ENCODE assay signal across 21 cellular contexts in genomic region chr11:742156-742546, GRCh38. TPM values are rescaled to one million over a fixed set of nuclear protein-coding genes. Genes with fewer than 3 reads are reported as not detected.
DNase-seq lines count a peak whose midpoint lies in the region; ATAC-seq and TF ChIP-seq lines count a peak whose summit lies in the region.
"Had no signal": no experiment of that assay in that cellular context is flagged by ENCODE, and none has a peak within 500 bp of the region (broad histone marks: within the 10 kb centered on the region; RNA-seq: fewer than 3 reads in every experiment).

No MANE protein-coding gene starts in this region.

- H3K27me3 ChIP-seq in HCT116 (ENCODE audit: insufficient read depth, low read length) (no peaks in the 10 kb centered on the region), endodermal cell (ENCODE audit: control insufficient read depth, insufficient read depth, low read length, poor library complexity, severe bottlenecking) (no peaks in the 10 kb centered on the region), osteoblast (ENCODE audit: insufficient read depth, low read length) (peaks cover 10% of the 10 kb centered on the region)
- H3K27me3 ChIP-seq: BE2C had no signal

- H3K27me3 Mint-ChIP-seq in endodermal cell (ENCODE audit: insufficient read depth): peaks cover 6% of the 10 kb centered on the region

- no peak overlapping the region for H3K4me3 Mint-ChIP-seq in endodermal cell
- H3K4me3 Mint-ChIP-seq: CD4-positive, CD25-positive, alpha-beta regulatory T cell; CD8-positive, alpha-beta memory T cell had no signal

- H3K9ac ChIP-seq in HCT116 (ENCODE audit: low read length) (no peak overlapping the region), endodermal cell (ENCODE audit: extremely low read depth, low read length, poor library complexity, severe bottlenecking) (no peak overlapping the region)
- H3K9ac ChIP-seq: GM23248 had no signal

- no peak overlapping the region for H3K4me3 ChIP-seq in HCT116 (replicated peaks in 1 of 2; ENCODE audit: low read depth in 1 of 2, low read length in 2 of 2)
- no peak overlapping the region for H3K4me3 ChIP-seq in endodermal cell (ENCODE audit: low read length)
- H3K4me3 ChIP-seq in osteoblast (ENCODE audit: insufficient read depth, low read length): no peak overlapping the region
- H3K4me3 ChIP-seq: GM23248 had no signal

- H3K9me3 ChIP-seq in HCT116 (ENCODE audit: control insufficient read depth in 1 of 2, insufficient read depth in 1 of 2, low read depth in 1 of 2, low read length in 2 of 2): no peaks in the 10 kb centered on the region
- peaks cover 5% of the 10 kb centered on the region for H3K9me3 ChIP-seq in endodermal cell (ENCODE audit: control insufficient read depth, low read length)
- no peaks in the 10 kb centered on the region for H3K9me3 ChIP-seq in osteoblast (ENCODE audit: low read depth, low read length)
- H3K9me3 ChIP-seq: BE2C had no signal

- RAD21 ChIA-PET in HCT116 (lab: Charles Lee; ENCODE audit: low non-redundant PET in 1 of 2, low total read pairs in 2 of 2, uncharacterized antibody in 2 of 2, unreplicated experiment in 2 of 2): no interaction called here

- CTCF ChIA-PET in HCT116 (lab: Charles Lee): no interaction called here

- H3K27ac ChIP-seq in HCT116 (ENCODE audit: low read depth, low read length) (no peak overlapping the region), endodermal cell (ENCODE audit: low read depth, low read length) (no peak overlapping the region), osteoblast (ENCODE audit: low read depth, low read length) (no peak overlapping the region)
- H3K27ac ChIP-seq: GM23248 had no signal

- H3K4me2 ChIP-seq in HCT116 (ENCODE audit: low read length): peak overlapping the region; percentile 34
- H3K4me2 ChIP-seq in osteoblast (ENCODE audit: insufficient read depth, low read length): no peak overlapping the region

- WGBS in endodermal cell (ENCODE audit: insufficient coverage in 1 of 2, insufficient read length in 1 of 2), 2 experiments: 81 to 91% methylated on average over 3 of the region's 3 CpGs

- TF ChIP-seq CTCF in HCT116 (IDR thresholded peaks at IDR 0.05 in 2 of 3, conservative IDR thresholded peaks at IDR 0.05 in 1 of 3; ENCODE audit: borderline replicate concordance in 1 of 3, insufficient read depth in 1 of 3, low read depth in 2 of 3, low read length in 2 of 3) (no peak), endodermal cell (conservative IDR thresholded peaks at IDR 0.05) (no peak), osteoblast (IDR thresholded peaks at IDR 0.05; ENCODE audit: extremely low read depth, low read depth, low read length) (no peak)

- no peaks in the 10 kb centered on the region for H3K79me2 ChIP-seq in HCT116 (ENCODE audit: insufficient read depth, low read length)
- no peaks in the 10 kb centered on the region for H3K79me2 ChIP-seq in osteoblast (ENCODE audit: insufficient read depth, low read length)

- DNase-seq in HCT116 (ENCODE audit: low read depth, low spot score) (no peak), endodermal cell (peak; percentile 61), osteoblast (ENCODE audit: insufficient read length, low spot score, missing footprints) (peak; percentile 6), NOMO-1 treated with DMSO at 0.1 percent for 48 hours (lab: John Stamatoyannopoulos, UW; ENCODE audit: unreplicated experiment) (no peak), NAMALWA (ENCODE audit: low spot score) (no peak)
- DNase-seq: ACHN; BE2C; C1 segment of cervical spinal cord; CD8-positive, alpha-beta memory T cell; COR-L47; DMS 273 treated with DMSO at 0.1 percent for 48 hours; DMS53; DND-41; EL; GDM1; GM23248; KBM-7 had no signal

- TF ChIP-seq POLR2A in HCT116 (IDR thresholded peaks at IDR 0.05; ENCODE audit: borderline replicate concordance, extremely low read depth, insufficient read depth, insufficient read length): no peak

- H3K36me3 ChIP-seq in HCT116 (ENCODE audit: control insufficient read depth in 1 of 2, insufficient read depth in 2 of 2, low read length in 2 of 2): no peaks in the 10 kb centered on the region
- H3K36me3 ChIP-seq in endodermal cell (ENCODE audit: control insufficient read depth, insufficient read depth, low read length): no peaks in the 10 kb centered on the region
- no peaks in the 10 kb centered on the region for H3K36me3 ChIP-seq in osteoblast (ENCODE audit: insufficient read depth, low read length)
- H3K36me3 ChIP-seq: BE2C had no signal

- H2AFZ ChIP-seq in HCT116 (ENCODE audit: low read depth, low read length, poor library complexity, severe bottlenecking) (no peak overlapping the region), osteoblast (ENCODE audit: low read length) (no peak overlapping the region)
- H2AFZ ChIP-seq: GM23248 had no signal

- H3K27ac Mint-ChIP-seq in endodermal cell: no peak overlapping the region
- H3K27ac Mint-ChIP-seq: CD4-positive, CD25-positive, alpha-beta regulatory T cell; CD8-positive, alpha-beta memory T cell; IgD-negative memory B cell had no signal

- POLR2A ChIA-PET in HCT116 (lab: Charles Lee): no interaction called here

- BruUV-seq in HCT116 (replicated peaks; lab: Mats Ljungman, UMichigan): no TSS peak

- ATAC-seq in HCT116 (no peak), HG03025 (IDR thresholded peaks at IDR 0.05; ENCODE audit: low FRiP score, unreplicated experiment) (no peak), HG02852 (IDR thresholded peaks at IDR 0.05; ENCODE audit: unreplicated experiment) (no peak)

- H4K20me1 ChIP-seq in HCT116 (ENCODE audit: insufficient read depth) (no peaks in the 10 kb centered on the region), osteoblast (ENCODE audit: insufficient read depth, low read length) (no peaks in the 10 kb centered on the region)

- no peaks in the 10 kb centered on the region for H3K36me3 Mint-ChIP-seq in endodermal cell (ENCODE audit: low read depth)
- H3K36me3 Mint-ChIP-seq: CD4-positive, CD25-positive, alpha-beta regulatory T cell; CD8-positive, alpha-beta memory T cell had no signal

- TF ChIP-seq RAD21 in HCT116 (IDR thresholded peaks at IDR 0.05; ENCODE audit: low read depth): no peak

- no peaks in the 10 kb centered on the region for H3K9me3 Mint-ChIP-seq in endodermal cell
- H3K9me3 Mint-ChIP-seq: CD4-positive, CD25-positive, alpha-beta regulatory T cell; CD8-positive, alpha-beta memory T cell; IgD-negative memory B cell had no signal

- no peaks in the 10 kb centered on the region for H3K9me2 ChIP-seq in HCT116 (ENCODE audit: insufficient read depth)

- H3K4me1 Mint-ChIP-seq in endodermal cell: peaks cover 3% of the 10 kb centered on the region

- intact Hi-C loops in HCT116 (cut with micrococcal nuclease): no loop called here

- H3K4me1 ChIP-seq in HCT116 (ENCODE audit: control insufficient read depth in 1 of 2, insufficient read depth in 2 of 2, low read length in 2 of 2): peaks cover 17 to 48% of the 10 kb centered on the region in 2 experiments
- H3K4me1 ChIP-seq in endodermal cell (ENCODE audit: control insufficient read depth, insufficient read depth, low read length): peaks cover 2% of the 10 kb centered on the region
- H3K4me1 ChIP-seq in osteoblast (ENCODE audit: insufficient read depth, low read length): peaks cover 6% of the 10 kb centered on the region
- H3K4me1 ChIP-seq: BE2C had no signal

TF ChIP-seq in HCT116, 20 proteins besides CTCF, POLR2A, EP300 and RAD21 (continues in another document):
- TF ChIP-seq YY1 (IDR thresholded peaks at IDR 0.05; ENCODE audit: extremely low read depth, insufficient replicate concordance, low read depth, low read length): no peak
- no peak for TF ChIP-seq ZNF274 (IDR thresholded peaks at IDR 0.05; ENCODE audit: low read depth, low read length)
- no peak for TF ChIP-seq SP1 (IDR thresholded peaks at IDR 0.05; ENCODE audit: low read depth)
- no peak for TF ChIP-seq SIN3A (IDR thresholded peaks at IDR 0.05; ENCODE audit: low read depth)

RNA-seq across cellular contexts. Expression of gene TALDO1, which starts 5.1 kb away (rescaled TPM):
- total RNA-seq in HCT116 (2021; ENCODE audit: unreplicated experiment) (242 TPM), endodermal cell (100 to 1,000 TPM; 177 to 221 TPM), osteoblast (204 TPM in 2 replicates)
- 186 and 202 TPM in 2 replicates for polyA plus RNA-seq in HCT116 (2012)
- 123 TPM for polyA plus RNA-seq in endodermal cell (2013, experiment 1 of 2)
- 112 TPM for polyA plus RNA-seq in endodermal cell (2013, experiment 2 of 2)

RNA-seq across cellular contexts. Expression of gene GATD1, which starts 35.1 kb away (rescaled TPM):
- total RNA-seq in HCT116 (2021; ENCODE audit: unreplicated experiment): 88.7 TPM
- polyA plus RNA-seq in HCT116 (2012): 31.8 and 45.0 TPM in 2 replicates
- total RNA-seq in endodermal cell: 10 to 100 TPM; 57.2 to 63.2 TPM
- 42.3 TPM for polyA plus RNA-seq in endodermal cell (2013, experiment 1 of 2)
- polyA plus RNA-seq in endodermal cell (2013, experiment 2 of 2): 39.0 TPM
- total RNA-seq in osteoblast: 31.5 and 37.3 TPM in 2 replicates

RNA-seq across cellular contexts. Expression of gene EPS8L2, which starts 36.1 kb away (rescaled TPM):
- 157 TPM for total RNA-seq in HCT116 (2021; ENCODE audit: unreplicated experiment)
- 149 and 211 TPM in 2 replicates for polyA plus RNA-seq in HCT116 (2012)
- 10 to 100 TPM; 26.2 to 28.0 TPM for total RNA-seq in endodermal cell
- 8.5 TPM for polyA plus RNA-seq in endodermal cell (2013, experiment 1 of 2)
- polyA plus RNA-seq in endodermal cell (2013, experiment 2 of 2): 7.3 TPM
- total RNA-seq in osteoblast: 29.7 and 30.1 TPM in 2 replicates

RNA-seq across cellular contexts. Expression of gene TMEM80, which starts 46.5 kb away (rescaled TPM):
- total RNA-seq in HCT116 (2021; ENCODE audit: unreplicated experiment) (18.4 TPM), endodermal cell (10 to 100 TPM; 13.2 to 19.1 TPM), osteoblast (17.4 and 21.2 TPM in 2 replicates)
- 14.2 and 14.8 TPM in 2 replicates for polyA plus RNA-seq in HCT116 (2012)
- 27.8 TPM for polyA plus RNA-seq in endodermal cell (2013, experiment 1 of 2)
- polyA plus RNA-seq in endodermal cell (2013, experiment 2 of 2): 25.8 TPM

RNA-seq across cellular contexts. Expression of gene DEAF1, which starts 47.1 kb away (rescaled TPM):
- total RNA-seq in HCT116 (2021; ENCODE audit: unreplicated experiment): 33.9 TPM
- 29.3 and 33.1 TPM in 2 replicates for polyA plus RNA-seq in HCT116 (2012)
- 10 to 100 TPM; 44.1 to 51.9 TPM for total RNA-seq in endodermal cell
- 53.7 TPM for polyA plus RNA-seq in endodermal cell (2013, experiment 1 of 2)
- polyA plus RNA-seq in endodermal cell (2013, experiment 2 of 2): 48.4 TPM
- total RNA-seq in osteoblast: 38.0 and 44.2 TPM in 2 replicates

Comparison
In these comparisons a context has a peak if more than half of its experiments do, and no peak if none do; other contexts are left out.
1. DNase-seq: peak in endodermal cell (single experiment) and osteoblast (single experiment); none in HCT116 (single experiment), NOMO-1 treated with DMSO at 0.1 percent for 48 hours (single experiment) and NAMALWA (single experiment).